17 cellular contexts compared by ENCODE assay signal in the genomic region with DNA sequence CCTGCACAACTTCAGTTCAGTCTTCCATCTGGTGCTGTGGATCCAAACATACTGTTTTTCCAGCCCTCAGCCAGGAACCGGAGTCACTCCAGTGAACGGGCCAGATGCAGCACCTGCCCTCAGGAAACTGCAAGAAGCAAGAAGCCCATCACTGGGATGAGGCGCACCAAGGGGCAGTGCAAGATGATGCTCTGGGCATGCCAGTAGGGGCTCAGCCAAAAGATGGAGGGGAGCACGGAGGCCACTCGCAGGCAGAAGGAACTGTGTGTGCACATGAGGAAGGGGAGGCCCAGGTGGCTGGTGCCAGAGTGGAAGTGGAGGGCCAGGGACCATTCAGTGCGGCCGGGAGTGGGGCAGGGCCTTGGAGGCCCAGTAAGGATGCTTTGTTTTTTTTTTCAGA.
"Had no signal": no experiment of that assay in that cellular context is flagged by ENCODE, and none has a peak within 500 bp of the region (broad histone marks: within the 10 kb centered on the region; RNA-seq: fewer than 3 reads in every experiment).

No MANE protein-coding gene starts in this region.

- H3K9me3 Mint-ChIP-seq: activated B cell treated with CpG ODN at 0.5 μM for 24 hours; naive thymus-derived CD8-positive, alpha-beta T cell; T-helper 1 cell treated with Interleukin-12 subunit alpha and Interleukin-12 subunit beta and Interleukin-4 antibody, amounts not matched to agents 30 μg/mL and 1 μg/mL, for 36 hours; type B pancreatic cell had no signal

- DNase-seq: activated CD4-positive, alpha-beta T cell treated with anti-CD3 and anti-CD28 coated beads, Interleukin-2, amount 50 U/mL, for 1 hour; activated gamma-delta T cell; activated T-cell treated with anti-CD3 and anti-CD28 coated beads, Interleukin-2, amount 50 U/mL, for 1 hour; colonic mucosa; effector CD8-positive, alpha-beta T cell; hippocampal formation; stimulated activated naive CD4-positive, alpha-beta T cell had no signal

- H3K4me3 Mint-ChIP-seq: activated B cell treated with CpG ODN at 0.5 μM for 24 hours; activated naive CD8-positive, alpha-beta T cell; naive thymus-derived CD8-positive, alpha-beta T cell; T-helper 1 cell treated with Interleukin-12 subunit alpha and Interleukin-12 subunit beta and Interleukin-4 antibody, amounts not matched to agents 30 μg/mL and 1 μg/mL, for 36 hours; type B pancreatic cell had no signal

- H3K36me3 ChIP-seq: cardiac muscle cell, colonic mucosa, lower lobe of right lung, prostate gland, right lobe of liver, suprapubic skin had no signal

- H3K27ac Mint-ChIP-seq: activated B cell treated with CpG ODN at 0.5 μM for 24 hours; activated naive CD8-positive, alpha-beta T cell; naive thymus-derived CD8-positive, alpha-beta T cell; type B pancreatic cell had no signal

- H3K36me3 Mint-ChIP-seq: activated naive CD8-positive, alpha-beta T cell; naive thymus-derived CD8-positive, alpha-beta T cell; type B pancreatic cell had no signal

- ATAC-seq: naive thymus-derived CD8-positive, alpha-beta T cell had no signal

- H3K27me3 Mint-ChIP-seq: activated B cell treated with CpG ODN at 0.5 μM for 24 hours; activated naive CD8-positive, alpha-beta T cell; naive thymus-derived CD8-positive, alpha-beta T cell; type B pancreatic cell had no signal

- H3K4me1 Mint-ChIP-seq: naive thymus-derived CD8-positive, alpha-beta T cell had no signal

- H3K4me1 ChIP-seq: colonic mucosa, lower lobe of right lung, prostate gland had no signal

- H3K4me3 ChIP-seq: cardiac muscle cell, colonic mucosa, lower lobe of right lung, prostate gland, right lobe of liver, suprapubic skin had no signal

- H3K27me3 ChIP-seq: colonic mucosa, right lobe of liver, suprapubic skin had no signal

- H3K27ac ChIP-seq: cardiac muscle cell, colonic mucosa, lower lobe of right lung, prostate gland, right lobe of liver, suprapubic skin had no signal

- H3K9me3 ChIP-seq: colonic mucosa, lower lobe of right lung, prostate gland, right lobe of liver, suprapubic skin had no signal
